8 cellular contexts compared by ENCODE assay signal in genomic region chr2:201780674-201781582, GRCh38. TPM values are rescaled to one million over a fixed set of nuclear protein-coding genes. Genes with fewer than 3 reads are reported as not detected.
DNase-seq lines count a peak whose midpoint lies in the region; ATAC-seq and TF ChIP-seq lines count a peak whose summit lies in the region.

Gene ALS2, minus strand, starts transcription at chr2:201780933. Its CDS starts 12,048 bp downstream, at chr2:201768885.

- no peaks in the 10 kb centered on the region for H3K36me3 ChIP-seq in muscle layer of colon (ENCODE audit: insufficient read depth, low read length)

- H3K9me3 Mint-ChIP-seq in activated T-cell treated with anti-CD3 and anti-CD28 coated beads, Interleukin-2, amount 50 U/mL, for 4 hours: no peaks in the 10 kb centered on the region

- peaks cover 22% of the 10 kb centered on the region for H3K4me1 ChIP-seq in muscle layer of colon (ENCODE audit: insufficient read depth, low read length)

- DNase-seq in DMS153 treated with DMSO at 0.1 percent for 48 hours (lab: John Stamatoyannopoulos, UW; ENCODE audit: unreplicated experiment): peak; percentile 97
- peak; percentile 97 for DNase-seq in KBM-7
- peak; percentile 91 for DNase-seq in activated T-cell treated with anti-CD3 and anti-CD28 coated beads, Interleukin-2, amount 50 U/mL, for 4 hours
- DNase-seq in stimulated activated CD8-positive, alpha-beta memory T cell treated with anti-CD3 and anti-CD28 coated beads, Interleukin-7, amount 100 ng/mL, for 24 hours (ENCODE audit: low read depth): peak; percentile 88

- no peaks in the 10 kb centered on the region for H3K36me3 Mint-ChIP-seq in activated T-cell treated with anti-CD3 and anti-CD28 coated beads, Interleukin-2, amount 50 U/mL, for 4 hours (ENCODE audit: insufficient read depth)

- H3K27me3 ChIP-seq in muscle layer of colon (ENCODE audit: control insufficient read depth in 1 of 2, insufficient read depth in 2 of 2, low read length in 2 of 2): no peaks in the 10 kb centered on the region

- peaks cover 18% of the 10 kb centered on the region for H3K4me1 Mint-ChIP-seq in activated T-cell treated with anti-CD3 and anti-CD28 coated beads, Interleukin-2, amount 50 U/mL, for 4 hours (ENCODE audit: low read depth)

- in situ Hi-C loops in KBM-7 (cut with MboI; ENCODE audit: low pct_unique_long_range_greater_than_20kb, low sequenced_read_pairs): no loop called here

- ATAC-seq in GM21717 (IDR thresholded peaks at IDR 0.05; ENCODE audit: unreplicated experiment) (peak; percentile 93), esophagus mucosa (peak; percentile 98)
- peak; percentile 97 to 98 for ATAC-seq in activated T-cell treated with anti-CD3 and anti-CD28 coated beads, Interleukin-2, amount 50 U/mL, for 4 hours

- peak within 1 kb of the TSS; percentile 89 for H3K27ac ChIP-seq in muscle layer of colon (ENCODE audit: low read depth, low read length)

- H3K4me3 Mint-ChIP-seq in activated T-cell treated with anti-CD3 and anti-CD28 coated beads, Interleukin-2, amount 50 U/mL, for 4 hours: peak within 1 kb of the TSS; percentile 96

- H3K4me3 ChIP-seq in muscle layer of colon (ENCODE audit: low read depth in 1 of 2, low read length in 2 of 2): peak within 1 kb of the TSS; percentile 95 to 96

- peak within 1 kb of the TSS; percentile 90 for H3K9ac ChIP-seq in muscle layer of colon (ENCODE audit: low read length)

- peaks cover 3% of the 10 kb centered on the region for H3K27me3 Mint-ChIP-seq in activated T-cell treated with anti-CD3 and anti-CD28 coated beads, Interleukin-2, amount 50 U/mL, for 4 hours (ENCODE audit: low read depth)

- no peaks in the 10 kb centered on the region for H3K9me3 ChIP-seq in muscle layer of colon (ENCODE audit: low read length)

TF ChIP-seq in PFSK-1, 5 proteins besides CTCF, POLR2A, EP300 and RAD21:
- TF ChIP-seq FOXP2 (optimal IDR thresholded peaks at IDR 0.05; ENCODE audit: borderline replicate concordance, extremely low read depth, extremely low read length, insufficient read depth) (peak; percentile 14), REST (IDR thresholded peaks at IDR 0.05; ENCODE audit: insufficient read depth in 1 of 2, low read depth in 2 of 2, low read length in 2 of 2) (no peak), SIN3A (IDR thresholded peaks at IDR 0.05; ENCODE audit: borderline replicate concordance, insufficient read depth, low read length) (no peak), TAF1 (IDR thresholded peaks at IDR 0.05; ENCODE audit: borderline replicate concordance, insufficient read depth, low read length) (0 out of 2 replicates have a peak, but pooled peaks have one; percentile 21), POLR2AphosphoS5 (IDR thresholded peaks at IDR 0.05; ENCODE audit: low read depth, low read length) (peak; percentile 80)
TF ChIP-seq in PFSK-1: peak in this region for 3.

RNA-seq across cellular contexts. Expression of gene ALS2, which starts in this region (rescaled TPM):
- polyA plus RNA-seq in PFSK-1 (2012; ENCODE audit: insufficient read length, low read depth): 5.6 TPM
- total RNA-seq in activated T-cell treated with anti-CD3 and anti-CD28 coated beads, Interleukin-2, amount 50 U/mL, for 4 hours: 10 to 100 TPM; 13.3 to 15.1 (median 14.8) TPM
- 8.5 TPM for total RNA-seq in esophagus mucosa

Comparison
In these comparisons a context has a peak if more than half of its experiments do, and no peak if none do; other contexts are left out.
1. Peak in every context shown above with its lines: DNase-seq, ATAC-seq, H3K4me3 ChIP-seq and H3K27ac ChIP-seq.